In the genomic region with DNA sequence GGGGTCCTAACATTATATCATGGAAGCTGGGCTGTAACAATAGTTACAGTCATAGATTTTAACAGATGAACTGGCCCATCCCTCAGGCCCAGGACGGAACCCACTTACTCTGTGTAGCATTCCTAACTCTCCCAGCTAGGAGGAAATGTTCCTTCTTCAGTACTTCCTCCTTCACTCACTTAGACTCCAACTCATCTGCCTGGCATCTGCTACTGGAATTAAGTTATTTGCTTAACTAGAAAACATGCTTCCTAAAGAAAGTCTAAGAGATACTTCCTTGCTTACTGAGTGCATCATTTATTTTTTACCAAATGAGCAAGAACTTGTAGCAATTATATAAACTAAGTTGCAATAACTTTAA, we compare ENCODE assay signal across 12 cellular contexts. TPM values are rescaled to one million over a fixed set of nuclear protein-coding genes. Genes with fewer than 3 reads are reported as not detected.
DNase-seq lines count a peak whose midpoint lies in the region; ATAC-seq and TF ChIP-seq lines count a peak whose summit lies in the region.
"Had no signal": no experiment of that assay in that cellular context is flagged by ENCODE, and none has a peak within 500 bp of the region (broad histone marks: within the 10 kb centered on the region; RNA-seq: fewer than 3 reads in every experiment).

No MANE protein-coding gene starts in this region.

- H3K27ac Mint-ChIP-seq in mesothelial cell of epicardium = no peak overlapping the region
- H3K27ac Mint-ChIP-seq: memory B cell; stimulated activated memory B cell treated with anti-CD40 and anti-IgM and Interleukin-4, amounts not matched to agents 10 μg/mL and 1 μg/mL and 100 μg/mL, for 72 hours had no signal

- H3K4me1 ChIP-seq in GM23248 (ENCODE audit: insufficient read depth) (peaks cover 19% of the 10 kb centered on the region), adipocyte (ENCODE audit: control insufficient read depth, insufficient read depth, low read length) (peaks cover 18% of the 10 kb centered on the region), sigmoid colon (peaks cover 0 to 77% (median 63%) of the 10 kb centered on the region in 4 donors)

- peak overlapping the region; percentile 55 for H3K4me2 ChIP-seq in GM23248 (ENCODE audit: unreplicated experiment)

- peak overlapping the region; percentile 22 for H3K27ac ChIP-seq in GM23248
- H3K27ac ChIP-seq in sigmoid colon = peak overlapping the region; percentile 53 to 82 (median 68)

- in situ Hi-C loops in GM23248 (cut with MboI) (no loop called here), KBM-7 (cut with MboI; ENCODE audit: low pct_unique_long_range_greater_than_20kb, low sequenced_read_pairs) (no loop called here)

- H3K27me3 ChIP-seq in GM23248 (replicated peaks; ENCODE audit: insufficient read depth) (no peaks in the 10 kb centered on the region), adipocyte (replicated peaks; ENCODE audit: control insufficient read depth, insufficient read depth, low read length) (no peaks in the 10 kb centered on the region), sigmoid colon (no peaks in the 10 kb centered on the region)

- peaks cover 14% of the 10 kb centered on the region; the same call in 1 of the 2 replicates for H3K79me2 ChIP-seq in GM23248 (ENCODE audit: insufficient read depth)

- no peak for TF ChIP-seq EP300 in sigmoid colon (IDR thresholded peaks at IDR 0.05)

- ATAC-seq in HG02852 (IDR thresholded peaks at IDR 0.05; ENCODE audit: unreplicated experiment) = no peak
- ATAC-seq: stimulated activated memory B cell treated with anti-CD40 and anti-IgM and Interleukin-4, amounts not matched to agents 10 μg/mL and 1 μg/mL and 100 μg/mL, for 72 hours had no signal

- H3K36me3 ChIP-seq in GM23248 (ENCODE audit: low read depth) = no peaks in the 10 kb centered on the region
- peaks cover 22% of the 10 kb centered on the region for H3K36me3 ChIP-seq in adipocyte (ENCODE audit: control insufficient read depth, insufficient read depth, low read length, severe bottlenecking)
- peaks cover 0 to 15% (median 4%) of the 10 kb centered on the region in 4 donors for H3K36me3 ChIP-seq in sigmoid colon

- no peaks in the 10 kb centered on the region for H3K9me3 Mint-ChIP-seq in mesothelial cell of epicardium
- H3K9me3 Mint-ChIP-seq: memory B cell; stimulated activated memory B cell treated with anti-CD40 and anti-IgM and Interleukin-4, amounts not matched to agents 10 μg/mL and 1 μg/mL and 100 μg/mL, for 72 hours had no signal

- intact Hi-C loops in sigmoid colon (cut with DNase I) = no loop called here

- H3K4me3 Mint-ChIP-seq in mesothelial cell of epicardium = no peak overlapping the region
- H3K4me3 Mint-ChIP-seq: memory B cell; stimulated activated memory B cell treated with anti-CD40 and anti-IgM and Interleukin-4, amounts not matched to agents 10 μg/mL and 1 μg/mL and 100 μg/mL, for 72 hours had no signal

- H2AFZ ChIP-seq in GM23248 = peak overlapping the region; percentile 69

- WGBS in GM23248 (ENCODE audit: low coverage in 1 of 2, low lambda C conversion rate in 2 of 2, missing lambda C conversion rate in 2 of 2), 2 experiments = 13 to 18% methylated on average over 1 of the region's 1 CpG
- 8 to 59% methylated on average over 1 of the region's 1 CpG for WGBS in sigmoid colon, 2 donors

- H4K20me1 ChIP-seq in GM23248 (ENCODE audit: insufficient read depth) = no peaks in the 10 kb centered on the region

- peaks cover 37% of the 10 kb centered on the region for H3K4me1 Mint-ChIP-seq in mesothelial cell of epicardium

- H3K4me3 ChIP-seq in GM23248 (peak overlapping the region; percentile 20; the same call in 1 of the 2 replicates), adipocyte (ENCODE audit: low read length) (no peak overlapping the region), fibroblast of the aortic adventitia (ENCODE audit: low read depth, low read length) (no peak overlapping the region), sigmoid colon (no peak overlapping the region)

- H3K9ac ChIP-seq in GM23248 (no peak overlapping the region), adipocyte (ENCODE audit: low read length) (no peak overlapping the region)

- H3K27me3 Mint-ChIP-seq in mesothelial cell of epicardium (ENCODE audit: low read depth) = no peaks in the 10 kb centered on the region
- H3K27me3 Mint-ChIP-seq: memory B cell; stimulated activated memory B cell treated with anti-CD40 and anti-IgM and Interleukin-4, amounts not matched to agents 10 μg/mL and 1 μg/mL and 100 μg/mL, for 72 hours had no signal

- no peak for TF ChIP-seq POLR2A in sigmoid colon (IDR thresholded peaks at IDR 0.05)

- H3K9me3 ChIP-seq in GM23248 (ENCODE audit: low read depth) (no peaks in the 10 kb centered on the region), adipocyte (ENCODE audit: control insufficient read depth, low read length) (no peaks in the 10 kb centered on the region), sigmoid colon (no peaks in the 10 kb centered on the region)

- peaks cover 19% of the 10 kb centered on the region for H3F3A ChIP-seq in GM23248 (ENCODE audit: insufficient read depth)

- H3K36me3 Mint-ChIP-seq in mesothelial cell of epicardium = peaks cover 6% of the 10 kb centered on the region

- TF ChIP-seq CTCF in fibroblast of the aortic adventitia (IDR thresholded peaks at IDR 0.05; ENCODE audit: insufficient read depth, low read length) (no peak), sigmoid colon (IDR thresholded peaks at IDR 0.05) (no peak), mesothelial cell of epicardium (IDR thresholded peaks at IDR 0.05; ENCODE audit: unreplicated experiment) (no peak)

- no peaks in the 10 kb centered on the region for H3K9me2 ChIP-seq in GM23248 (ENCODE audit: insufficient read depth)

- DNase-seq in GM23248 = peak; percentile 69
- peak; percentile 65 for DNase-seq in adipocyte (ENCODE audit: low read depth)
- DNase-seq in fibroblast of the aortic adventitia (ENCODE audit: low read depth) = peak; percentile 28
- no peak for DNase-seq in sigmoid colon
- no peak for DNase-seq in NCI-H2227 treated with DMSO at 0.1 percent for 48 hours (lab: John Stamatoyannopoulos, UW)
- no peak for DNase-seq in KBM-7
- no peak for DNase-seq in mesothelial cell of epicardium (ENCODE audit: low spot score in 2 of 2, unreplicated experiment in 2 of 2)
- DNase-seq: activated gamma-delta T cell, NCI-H1417 treated with DMSO at 0.1 percent for 48 hours had no signal

RNA-seq across cellular contexts. Expression of a gene that starts 20.5 kb away (rescaled TPM):
- total RNA-seq in GM23248 (2014; rRNA removed; shearing (Covaris generic)) = 6.4 and 8.6 TPM in 2 replicates
- 3.3 TPM in 2 replicates for polyA plus RNA-seq in GM23248 (2016; fragmentation: Nextera tagmentation; extraction: Ambion mirVana)
- 20.1 and 21.1 TPM in 2 replicates for total RNA-seq in fibroblast of the aortic adventitia (ENCODE audit: low replicate concordance)
- total RNA-seq in sigmoid colon = 10 to 100 TPM; 53.7 to 60.3 (median 57.4) TPM
- polyA plus RNA-seq in sigmoid colon = 10 to 100 TPM; 16.2 to 25.9 (median 22.8) TPM
- 18.7 to 27.5 TPM (median 23.5 TPM) in 3 replicates for total RNA-seq in mesothelial cell of epicardium

Comparison
In these comparisons a context has a peak if more than half of its experiments do, and no peak if none do; other contexts are left out.
1. DNase-seq: peak in GM23248 (single experiment), adipocyte (single experiment) and fibroblast of the aortic adventitia (single experiment); none in sigmoid colon (single experiment), NCI-H2227 treated with DMSO at 0.1 percent for 48 hours (single experiment), KBM-7 (single experiment) and mesothelial cell of epicardium (0 of 2).